In the genomic region with DNA sequence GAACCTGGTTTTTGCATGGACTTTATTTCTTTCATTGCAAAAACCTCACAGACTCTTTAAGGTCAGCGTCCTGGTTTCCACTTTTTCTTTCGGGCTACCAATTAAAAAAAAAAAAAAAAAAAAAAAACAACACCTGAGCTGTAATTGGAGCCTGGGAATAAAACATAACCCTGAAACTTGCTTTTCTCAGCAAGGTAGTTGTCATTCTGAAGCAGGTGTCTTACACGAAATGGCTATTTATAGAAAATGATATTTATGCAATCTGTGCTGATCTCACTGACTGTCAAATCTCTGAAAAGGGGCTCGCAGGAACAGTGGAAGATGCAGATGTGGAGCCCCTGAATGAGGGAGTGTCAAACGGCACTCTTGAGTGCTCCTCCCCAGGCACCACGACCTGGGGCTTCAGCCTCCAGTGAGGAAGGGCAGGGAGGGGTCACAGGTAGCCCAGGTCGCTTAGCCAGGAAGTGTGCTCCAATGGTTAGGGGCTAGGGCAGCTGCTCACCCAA, we compare ENCODE assay signal across 1 cellular context.
TF ChIP-seq lines count a peak whose summit lies in the region.

No MANE protein-coding gene starts in this region.

TF ChIP-seq in neural cell, 6 proteins besides CTCF, POLR2A, EP300 and RAD21:
- peak; percentile 40 for TF ChIP-seq POLR2AphosphoS5 (IDR thresholded peaks at IDR 0.05)
- no peak for TF ChIP-seq TAF1 (IDR thresholded peaks at IDR 0.05; ENCODE audit: low read depth)
- TF ChIP-seq, protein P1, sequence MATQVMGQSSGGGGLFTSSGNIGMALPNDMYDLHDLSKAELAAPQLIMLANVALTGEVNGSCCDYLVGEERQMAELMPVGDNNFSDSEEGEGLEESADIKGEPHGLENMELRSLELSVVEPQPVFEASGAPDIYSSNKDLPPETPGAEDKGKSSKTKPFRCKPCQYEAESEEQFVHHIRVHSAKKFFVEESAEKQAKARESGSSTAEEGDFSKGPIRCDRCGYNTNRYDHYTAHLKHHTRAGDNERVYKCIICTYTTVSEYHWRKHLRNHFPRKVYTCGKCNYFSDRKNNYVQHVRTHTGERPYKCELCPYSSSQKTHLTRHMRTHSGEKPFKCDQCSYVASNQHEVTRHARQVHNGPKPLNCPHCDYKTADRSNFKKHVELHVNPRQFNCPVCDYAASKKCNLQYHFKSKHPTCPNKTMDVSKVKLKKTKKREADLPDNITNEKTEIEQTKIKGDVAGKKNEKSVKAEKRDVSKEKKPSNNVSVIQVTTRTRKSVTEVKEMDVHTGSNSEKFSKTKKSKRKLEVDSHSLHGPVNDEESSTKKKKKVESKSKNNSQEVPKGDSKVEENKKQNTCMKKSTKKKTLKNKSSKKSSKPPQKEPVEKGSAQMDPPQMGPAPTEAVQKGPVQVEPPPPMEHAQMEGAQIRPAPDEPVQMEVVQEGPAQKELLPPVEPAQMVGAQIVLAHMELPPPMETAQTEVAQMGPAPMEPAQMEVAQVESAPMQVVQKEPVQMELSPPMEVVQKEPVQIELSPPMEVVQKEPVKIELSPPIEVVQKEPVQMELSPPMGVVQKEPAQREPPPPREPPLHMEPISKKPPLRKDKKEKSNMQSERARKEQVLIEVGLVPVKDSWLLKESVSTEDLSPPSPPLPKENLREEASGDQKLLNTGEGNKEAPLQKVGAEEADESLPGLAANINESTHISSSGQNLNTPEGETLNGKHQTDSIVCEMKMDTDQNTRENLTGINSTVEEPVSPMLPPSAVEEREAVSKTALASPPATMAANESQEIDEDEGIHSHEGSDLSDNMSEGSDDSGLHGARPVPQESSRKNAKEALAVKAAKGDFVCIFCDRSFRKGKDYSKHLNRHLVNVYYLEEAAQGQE (IDR thresholded peaks at IDR 0.05; ENCODE audit: borderline replicate concordance), result peak; percentile 45
TF ChIP-seq in neural cell: peak in this region for 2.
